8 cellular contexts compared by ENCODE assay signal in genomic region chr12:5292651-5293050, GRCh38.
"Had no signal": no experiment of that assay in that cellular context is flagged by ENCODE, and none has a peak within 500 bp of the region (broad histone marks: within the 10 kb centered on the region; RNA-seq: fewer than 3 reads in every experiment).

No MANE protein-coding gene starts in this region.

- H3K4me2 ChIP-seq: GM23338 had no signal

- DNase-seq: H9, HCEC 1CT, HFFc6, KG1 had no signal

- H3K27ac ChIP-seq: HL-60 had no signal

- H2AFZ ChIP-seq: GM23338 had no signal

- H3K4me3 ChIP-seq: GM23338, K562 had no signal

- ATAC-seq: GM23338, HepG2, K562 had no signal
